In genomic region chr14:100303179-100303578, GRCh38 we compare ENCODE assay signal across 9 cellular contexts. TPM values are rescaled to one million over a fixed set of nuclear protein-coding genes. Genes with fewer than 3 reads are reported as not detected.
DNase-seq lines count a peak whose midpoint lies in the region; ATAC-seq, FAIRE-seq and TF ChIP-seq lines count a peak whose summit lies in the region.
"Had no signal": no experiment of that assay in that cellular context is flagged by ENCODE, and none has a peak within 500 bp of the region (broad histone marks: within the 10 kb centered on the region; RNA-seq: fewer than 3 reads in every experiment).

No MANE protein-coding gene starts in this region.

- DNase-seq in COLO668 (lab: John Stamatoyannopoulos, UW; ENCODE audit: unreplicated experiment) (peak; percentile 51), HT-29 (ENCODE audit: low spot score) (peak; percentile 30), bronchial epithelial cell (ENCODE audit: low read depth) (no peak), neural crest cell (ENCODE audit: low read depth, low spot score) (no peak)
- no peak for DNase-seq in activated CD4-positive, alpha-beta memory T cell treated with anti-CD3 and anti-CD28 coated beads, Interleukin-2, amount 10 ng/mL, durations not matched to agents 7 days and 5 days

- H3K36me3 Mint-ChIP-seq in neural crest cell (ENCODE audit: low read depth) = peaks cover 2% of the 10 kb centered on the region
- H3K36me3 Mint-ChIP-seq in activated CD4-positive, alpha-beta memory T cell treated with anti-CD3 and anti-CD28 coated beads, Interleukin-2, amount 10 ng/mL, durations not matched to agents 7 days and 5 days (ENCODE audit: low read depth) = no peaks in the 10 kb centered on the region

- TF ChIP-seq CTCF in bronchial epithelial cell (IDR thresholded peaks at IDR 0.05; ENCODE audit: insufficient read depth, low read length, severe bottlenecking) (peak; percentile 77), neural crest cell (conservative IDR thresholded peaks at IDR 0.05) (peak; percentile 58)

- no peak overlapping the region for H3K27ac Mint-ChIP-seq in neural crest cell (ENCODE audit: unreplicated experiment)
- H3K27ac Mint-ChIP-seq in activated CD4-positive, alpha-beta memory T cell treated with anti-CD3 and anti-CD28 coated beads, Interleukin-2, amount 10 ng/mL, durations not matched to agents 7 days and 5 days = no peak overlapping the region

- POLR2A ChIA-PET in activated CD4-positive, alpha-beta memory T cell treated with anti-CD3 and anti-CD28 coated beads, Interleukin-2, amount 10 ng/mL, durations not matched to agents 7 days and 5 days (lab: Charles Lee) = interaction anchor here (0.7 to 1.5 kb wide), 3 partner anchors 72 to 274 kb away, joined by 3 read pairs; a partner anchor contains a TSS

- CTCF ChIA-PET in activated CD4-positive, alpha-beta memory T cell treated with anti-CD3 and anti-CD28 coated beads, Interleukin-2, amount 10 ng/mL, durations not matched to agents 7 days and 5 days (lab: Charles Lee) = interaction anchor here (0.9 to 2.0 kb wide), 4 partner anchors 11 to 74 kb away, joined by 3 to 9 read pairs (median 4); partner anchors contain the start of gene SLC25A47

- H3K4me3 Mint-ChIP-seq in neural crest cell = peak overlapping the region; percentile 83
- no peak overlapping the region for H3K4me3 Mint-ChIP-seq in activated CD4-positive, alpha-beta memory T cell treated with anti-CD3 and anti-CD28 coated beads, Interleukin-2, amount 10 ng/mL, durations not matched to agents 7 days and 5 days

- no peaks in the 10 kb centered on the region for H3K9me3 Mint-ChIP-seq in neural crest cell
- H3K9me3 Mint-ChIP-seq in activated CD4-positive, alpha-beta memory T cell treated with anti-CD3 and anti-CD28 coated beads, Interleukin-2, amount 10 ng/mL, durations not matched to agents 7 days and 5 days = no peaks in the 10 kb centered on the region

- ATAC-seq in HG02610 (IDR thresholded peaks at IDR 0.05; ENCODE audit: unreplicated experiment) (no peak), HG03045 (IDR thresholded peaks at IDR 0.05; ENCODE audit: unreplicated experiment) (no peak), HG02938 (IDR thresholded peaks at IDR 0.05; ENCODE audit: unreplicated experiment) (no peak)

- H3K4me3 ChIP-seq in bronchial epithelial cell (ENCODE audit: low read depth, low read length) = no peak overlapping the region

- H3K27me3 ChIP-seq in bronchial epithelial cell (ENCODE audit: control insufficient read depth, insufficient read depth, low read length) = no peaks in the 10 kb centered on the region

- FAIRE-seq in bronchial epithelial cell (lab: Jason Lieb, UNC) = no peak

- H3K36me3 ChIP-seq in bronchial epithelial cell (ENCODE audit: control insufficient read depth, insufficient read depth, low read length) = peaks cover 2% of the 10 kb centered on the region

- no peaks in the 10 kb centered on the region for H3K27me3 Mint-ChIP-seq in neural crest cell (ENCODE audit: low read depth)
- H3K27me3 Mint-ChIP-seq in activated CD4-positive, alpha-beta memory T cell treated with anti-CD3 and anti-CD28 coated beads, Interleukin-2, amount 10 ng/mL, durations not matched to agents 7 days and 5 days = peaks cover 19% of the 10 kb centered on the region

- peaks cover 33% of the 10 kb centered on the region for H3K4me1 Mint-ChIP-seq in neural crest cell
- H3K4me1 Mint-ChIP-seq in activated CD4-positive, alpha-beta memory T cell treated with anti-CD3 and anti-CD28 coated beads, Interleukin-2, amount 10 ng/mL, durations not matched to agents 7 days and 5 days = peaks cover 12% of the 10 kb centered on the region

RNA-seq across cellular contexts. Expression of gene SLC25A29, which starts 3.1 kb away (rescaled TPM):
- total RNA-seq in HT-29 (2014; rRNA removed; shearing (Covaris generic)) = 57.4 and 63.3 TPM in 2 replicates
- total RNA-seq in bronchial epithelial cell (16.1 and 17.3 TPM in 2 replicates), neural crest cell (123 and 128 TPM in 2 replicates)
- 1 to 10 TPM; 8.2 to 8.9 TPM for total RNA-seq in activated CD4-positive, alpha-beta memory T cell treated with anti-CD3 and anti-CD28 coated beads, Interleukin-2, amount 10 ng/mL, durations not matched to agents 7 days and 5 days

RNA-seq across cellular contexts. Expression of gene SLC25A47, which starts 20.0 kb away (rescaled TPM):
- total RNA-seq in HT-29 (2014; rRNA removed; shearing (Covaris generic)) = 0.18 and 0.37 TPM in 2 replicates
- total RNA-seq in bronchial epithelial cell (not detected in 2 replicates), neural crest cell (not detected in 2 replicates)
- total RNA-seq in activated CD4-positive, alpha-beta memory T cell treated with anti-CD3 and anti-CD28 coated beads, Interleukin-2, amount 10 ng/mL, durations not matched to agents 7 days and 5 days = not detected
- total RNA-seq: dermis microvascular lymphatic vessel endothelial cell had no signal

Comparison
In these comparisons a context has a peak if more than half of its experiments do, and no peak if none do; other contexts are left out.
1. DNase-seq: peak in COLO668 (single experiment) and HT-29 (single experiment); none in bronchial epithelial cell (single experiment), neural crest cell (single experiment) and activated CD4-positive, alpha-beta memory T cell treated with anti-CD3 and anti-CD28 coated beads, Interleukin-2, amount 10 ng/mL, durations not matched to agents 7 days and 5 days (single experiment).